ENCODE assay signal across 8 cellular contexts in the genomic region with DNA sequence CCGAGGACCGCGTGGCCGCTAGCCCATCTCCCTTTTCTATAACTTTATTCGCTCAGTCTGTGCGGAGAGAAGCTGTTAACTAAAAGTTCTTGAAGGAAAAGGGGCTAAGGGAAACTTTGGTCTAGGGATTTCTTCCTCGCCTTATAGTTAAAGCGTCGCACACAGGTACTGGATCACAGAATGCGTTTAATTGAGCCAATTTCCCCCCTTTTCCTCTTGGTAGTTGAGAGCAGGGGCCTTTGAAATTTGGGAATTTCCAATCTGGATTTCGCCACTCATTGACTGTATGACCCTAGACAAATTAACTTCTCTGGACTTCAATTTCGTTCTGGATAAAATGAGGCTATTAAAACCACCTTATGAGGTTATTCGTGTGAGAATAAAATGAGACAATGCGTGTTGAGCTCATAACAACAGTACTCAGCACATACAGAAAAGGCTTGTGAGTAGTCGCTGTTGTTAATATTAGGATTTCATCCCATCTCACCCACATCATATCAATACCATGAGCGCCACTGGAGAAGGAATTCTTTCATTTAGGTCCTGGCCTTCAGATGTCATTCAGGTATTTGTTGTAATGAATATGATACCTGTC. TPM values are rescaled to one million over a fixed set of nuclear protein-coding genes. Genes with fewer than 3 reads are reported as not detected.
A peak's percentile ranks its signal among the peaks of the same experiment; 100 is the strongest.
DNase-seq lines count a peak whose midpoint lies in the region; ATAC-seq and TF ChIP-seq lines count a peak whose summit lies in the region.

No MANE protein-coding gene starts in this region.

- H3K36me3 ChIP-seq in esophagus squamous epithelium (peaks cover 0 to 19% (median 4%) of the 10 kb centered on the region in 3 donors), prostate gland (no peaks in the 10 kb centered on the region)

- CTCF ChIA-PET in RWPE1 (lab: Yijun Ruan, JAX): interaction anchor here (1.1 kb wide), 1 partner anchor 88 kb away, joined by 3 read pairs; no protein-coding TSS in a partner anchor

- DNase-seq in GM12864 (ENCODE audit: low read depth) (no peak), RWPE1 (ENCODE audit: low spot score) (no peak), esophagus squamous epithelium (lab: John Stamatoyannopoulos, UW) (no peak), prostate gland (ENCODE audit: low spot score) (no peak), NCI-H2227 treated with DMSO at 0.1 percent for 48 hours (lab: John Stamatoyannopoulos, UW) (no peak), activated gamma-delta T cell (lab: John Stamatoyannopoulos, UW) (no peak)

- H3K27me3 ChIP-seq in esophagus squamous epithelium: no peaks in the 10 kb centered on the region
- H3K27me3 ChIP-seq in prostate gland (replicated peaks; ENCODE audit: insufficient read depth): no peaks in the 10 kb centered on the region

- H3K9me3 ChIP-seq in esophagus squamous epithelium (no peaks in the 10 kb centered on the region), prostate gland (no peaks in the 10 kb centered on the region)

- ATAC-seq in HG03045 (IDR thresholded peaks at IDR 0.05; ENCODE audit: unreplicated experiment): no peak
- no peak for ATAC-seq in HG02970 (IDR thresholded peaks at IDR 0.05; ENCODE audit: low FRiP score, unreplicated experiment)

- TF ChIP-seq CTCF in GM12864 (IDR thresholded peaks at IDR 0.05; ENCODE audit: low read depth, low read length, missing control alignments): no peak
- TF ChIP-seq CTCF in RWPE1 (conservative IDR thresholded peaks at IDR 0.05; ENCODE audit: low read depth): no peak
- no peak for TF ChIP-seq CTCF in esophagus squamous epithelium (IDR thresholded peaks at IDR 0.05)
- no peak for TF ChIP-seq CTCF in prostate gland (IDR thresholded peaks at IDR 0.05)

- intact Hi-C loops in esophagus squamous epithelium (cut with DNase I) (no loop called here), prostate gland (cut with DNase I) (no loop called here)

- POLR2A ChIA-PET in RWPE1 (lab: Yijun Ruan, JAX; ENCODE audit: low non-redundant PET): interaction anchor here (1.2 kb wide), 1 partner anchor 15 kb away, joined by 3 read pairs; no protein-coding TSS in a partner anchor

- peak overlapping the region; percentile 98 for H3K4me3 ChIP-seq in GM12864 (ENCODE audit: low read depth, low read length)
- H3K4me3 ChIP-seq in esophagus squamous epithelium: peak overlapping the region; percentile 71 to 95 (median 86)
- H3K4me3 ChIP-seq in prostate gland: peak overlapping the region; percentile 66 to 87

- peak overlapping the region; percentile 75 for H3K27ac ChIP-seq in RWPE1
- H3K27ac ChIP-seq in esophagus squamous epithelium: peak overlapping the region; percentile 83 to 91 (median 85)
- peak overlapping the region; percentile 65 to 85 for H3K27ac ChIP-seq in prostate gland

- WGBS in esophagus squamous epithelium, 2 donors: 53 to 59% methylated on average over 16 of the region's 16 CpGs
- WGBS in prostate gland: 54% methylated on average over 16 of the region's 16 CpGs

- H3K4me1 ChIP-seq in esophagus squamous epithelium (peaks cover 5 to 36% (median 10%) of the 10 kb centered on the region in 3 donors), prostate gland (replicated peaks) (no peaks in the 10 kb centered on the region)

- TF ChIP-seq POLR2A in esophagus squamous epithelium (IDR thresholded peaks at IDR 0.05): no peak
- no peak for TF ChIP-seq POLR2A in prostate gland (IDR thresholded peaks at IDR 0.05)

RNA-seq across cellular contexts. Expression of a gene that starts 0.8 kb away (rescaled TPM):
- total RNA-seq in esophagus squamous epithelium (10 to 100 TPM; 72.7 to 85.1 (median 78.3) TPM), prostate gland (10 to 100 TPM; 40.9 to 43.9 TPM)
